In genomic region chr19:36267061-36267845, GRCh38 we compare ENCODE assay signal across 19 cellular contexts.
"Had no signal": no experiment of that assay in that cellular context is flagged by ENCODE, and none has a peak within 500 bp of the region (broad histone marks: within the 10 kb centered on the region; RNA-seq: fewer than 3 reads in every experiment).

No MANE protein-coding gene starts in this region.

- H3K9me3 ChIP-seq: prostate gland, right lobe of liver, upper lobe of right lung had no signal

- H3K4me1 ChIP-seq: parathyroid adenoma, prostate gland, right lobe of liver, tibial artery, upper lobe of right lung had no signal

- H3K4me3 Mint-ChIP-seq: endodermal cell; nephron; stimulated activated memory B cell treated with anti-CD40 and anti-IgM and Interleukin-4, amounts not matched to agents 10 μg/mL and 1 μg/mL and 100 μg/mL, for 72 hours; stimulated activated naive CD8-positive, alpha-beta T cell treated with anti-CD3 and anti-CD28 coated beads, Interleukin-15, Interleukin-2, amounts not matched to agents 100 ng/mL and 50 ng/mL, for 24 hours had no signal

- H3K27ac Mint-ChIP-seq: endodermal cell; nephron; stimulated activated memory B cell treated with anti-CD40 and anti-IgM and Interleukin-4, amounts not matched to agents 10 μg/mL and 1 μg/mL and 100 μg/mL, for 72 hours; stimulated activated naive CD8-positive, alpha-beta T cell treated with anti-CD3 and anti-CD28 coated beads, Interleukin-15, Interleukin-2, amounts not matched to agents 100 ng/mL and 50 ng/mL, for 24 hours had no signal

- H3K27me3 Mint-ChIP-seq: naive B cell; stimulated activated memory B cell treated with anti-CD40 and anti-IgM and Interleukin-4, amounts not matched to agents 10 μg/mL and 1 μg/mL and 100 μg/mL, for 72 hours; stimulated activated naive CD8-positive, alpha-beta T cell treated with anti-CD3 and anti-CD28 coated beads, Interleukin-15, Interleukin-2, amounts not matched to agents 100 ng/mL and 50 ng/mL, for 24 hours had no signal

- H3K27ac ChIP-seq: coronary artery, parathyroid adenoma, prostate gland, right lobe of liver, tibial artery, upper lobe of right lung had no signal

- H3K4me3 ChIP-seq: coronary artery, right lobe of liver, upper lobe of right lung had no signal

- H3K9ac ChIP-seq: parathyroid adenoma had no signal

- H3K27me3 ChIP-seq: heart left ventricle, right lobe of liver, tibial artery, upper lobe of right lung had no signal

- H3K79me2 ChIP-seq: parathyroid adenoma had no signal

- H2AFZ ChIP-seq: parathyroid adenoma had no signal

- DNase-seq: effector CD4-positive, alpha-beta T cell; endodermal cell; foreskin melanocyte; hippocampal formation; left colon; mesendoderm; naive B cell; occipital lobe; right lobe of liver; stimulated activated CD4-positive, alpha-beta T cell treated with anti-CD3 and anti-CD28 coated beads, Interleukin-4, amount 100 ng/mL, for 1 hour; tibial artery; upper lobe of right lung had no signal

- H3K36me3 ChIP-seq: heart left ventricle, prostate gland, right lobe of liver, upper lobe of right lung had no signal

- H3K36me3 Mint-ChIP-seq: stimulated activated memory B cell treated with anti-CD40 and anti-IgM and Interleukin-4, amounts not matched to agents 10 μg/mL and 1 μg/mL and 100 μg/mL, for 72 hours had no signal

- ATAC-seq: left colon; stimulated activated memory B cell treated with anti-CD40 and anti-IgM and Interleukin-4, amounts not matched to agents 10 μg/mL and 1 μg/mL and 100 μg/mL, for 72 hours had no signal

- H3K4me1 Mint-ChIP-seq: endodermal cell; naive B cell; nephron; stimulated activated memory B cell treated with anti-CD40 and anti-IgM and Interleukin-4, amounts not matched to agents 10 μg/mL and 1 μg/mL and 100 μg/mL, for 72 hours had no signal
